28 cellular contexts compared by ENCODE assay signal in genomic region chr4:53527930-53528329, GRCh38.
"Had no signal": no experiment of that assay in that cellular context is flagged by ENCODE, and none has a peak within 500 bp of the region (broad histone marks: within the 10 kb centered on the region; RNA-seq: fewer than 3 reads in every experiment).

No MANE protein-coding gene starts in this region.

- H3K4me3 Mint-ChIP-seq: naive thymus-derived CD4-positive, alpha-beta T cell; natural killer cell; nephron; stimulated activated memory B cell treated with anti-CD40 and anti-IgM and Interleukin-4, amounts not matched to agents 10 μg/mL and 1 μg/mL and 100 μg/mL, for 72 hours; stimulated activated naive CD8-positive, alpha-beta T cell treated with anti-CD3 and anti-CD28 coated beads, Interleukin-15, amount 100 ng/mL, for 72 hours had no signal

- H3K27ac ChIP-seq: neutrophil, pancreas, psoas muscle, skin epidermis, spleen, suprapubic skin, testis, tibial artery, transverse colon, upper lobe of left lung, uterus had no signal

- DNase-seq: naive thymus-derived CD4-positive, alpha-beta T cell; natural killer cell; nucleus accumbens; pancreas; psoas muscle; right cardiac atrium; spleen; stimulated activated CD4-positive, alpha-beta T cell treated with anti-CD3 and anti-CD28 coated beads, Interleukin-12 subunit alpha, Interleukin-12 subunit beta, amount 100 ng/mL, for 4 hours; stimulated activated CD4-positive, alpha-beta T cell treated with anti-CD3 and anti-CD28 coated beads, Interleukin-1b, Interleukin-23, amount 100 ng/mL, for 48 hours; stimulated activated CD4-positive, alpha-beta T cell treated with anti-CD3 and anti-CD28 coated beads, Interleukin-4, amount 100 ng/mL, for 1 hour; stimulated activated CD4-positive, alpha-beta T cell treated with anti-CD3 and anti-CD28 coated beads, Interleukin-4, amount 100 ng/mL, for 4 hours; stimulated activated CD8-positive, alpha-beta memory T cell treated with anti-CD3 and anti-CD28 coated beads, Interleukin-4, amount 100 ng/mL, for 48 hours; stimulated activated naive CD4-positive, alpha-beta T cell; stimulated activated naive CD8-positive, alpha-beta T cell treated with anti-CD3 and anti-CD28 coated beads, Interleukin-15, amount 100 ng/mL, for 72 hours; stimulated activated naive CD8-positive, alpha-beta T cell treated with anti-CD3 and anti-CD28 coated beads, Interleukin-15, Interleukin-2, amounts not matched to agents 100 U/mL and 50 U/mL, for 24 hours; substantia nigra; testis; tibial artery; transverse colon; upper lobe of left lung; uterus had no signal

- H3K27me3 ChIP-seq: neutrophil, pancreas, spleen, suprapubic skin, testis, tibial artery, transverse colon, upper lobe of left lung, uterus had no signal

- ATAC-seq: naive thymus-derived CD4-positive, alpha-beta T cell; natural killer cell; pancreas; psoas muscle; right cardiac atrium; sciatic nerve; stimulated activated memory B cell treated with anti-CD40 and anti-IgM and Interleukin-4, amounts not matched to agents 10 μg/mL and 1 μg/mL and 100 μg/mL, for 72 hours; stimulated activated naive CD8-positive, alpha-beta T cell treated with anti-CD3 and anti-CD28 coated beads, Interleukin-15, amount 100 ng/mL, for 72 hours; stimulated activated naive CD8-positive, alpha-beta T cell treated with anti-CD3 and anti-CD28 coated beads, Interleukin-15, Interleukin-2, amounts not matched to agents 100 U/mL and 50 U/mL, for 24 hours had no signal

- H3K4me2 ChIP-seq: smooth muscle cell had no signal

- H3K36me3 ChIP-seq: neutrophil, pancreas, spleen, suprapubic skin, tibial artery, transverse colon, upper lobe of left lung, uterus had no signal

- H3K4me3 ChIP-seq: pancreas, psoas muscle, skin epidermis, smooth muscle cell, spleen, suprapubic skin, testis, tibial artery, transverse colon, upper lobe of left lung, uterus had no signal

- H3K4me1 Mint-ChIP-seq: naive thymus-derived CD4-positive, alpha-beta T cell; natural killer cell; stimulated activated memory B cell treated with anti-CD40 and anti-IgM and Interleukin-4, amounts not matched to agents 10 μg/mL and 1 μg/mL and 100 μg/mL, for 72 hours; stimulated activated naive CD8-positive, alpha-beta T cell treated with anti-CD3 and anti-CD28 coated beads, Interleukin-15, amount 100 ng/mL, for 72 hours had no signal

- H3K27ac Mint-ChIP-seq: naive thymus-derived CD4-positive, alpha-beta T cell; natural killer cell; nephron; stimulated activated memory B cell treated with anti-CD40 and anti-IgM and Interleukin-4, amounts not matched to agents 10 μg/mL and 1 μg/mL and 100 μg/mL, for 72 hours; stimulated activated naive CD8-positive, alpha-beta T cell treated with anti-CD3 and anti-CD28 coated beads, Interleukin-15, amount 100 ng/mL, for 72 hours had no signal

- H3K9me3 Mint-ChIP-seq: naive thymus-derived CD4-positive, alpha-beta T cell; natural killer cell; nephron; stimulated activated memory B cell treated with anti-CD40 and anti-IgM and Interleukin-4, amounts not matched to agents 10 μg/mL and 1 μg/mL and 100 μg/mL, for 72 hours; stimulated activated naive CD8-positive, alpha-beta T cell treated with anti-CD3 and anti-CD28 coated beads, Interleukin-15, amount 100 ng/mL, for 72 hours had no signal

- H3K4me1 ChIP-seq: psoas muscle, spleen, suprapubic skin, uterus had no signal

- FAIRE-seq: pancreas had no signal

- H3K9me3 ChIP-seq: neutrophil, pancreas, psoas muscle, spleen, suprapubic skin, testis, tibial artery, transverse colon, upper lobe of left lung, uterus had no signal

- H3K36me3 Mint-ChIP-seq: naive thymus-derived CD4-positive, alpha-beta T cell; natural killer cell; stimulated activated memory B cell treated with anti-CD40 and anti-IgM and Interleukin-4, amounts not matched to agents 10 μg/mL and 1 μg/mL and 100 μg/mL, for 72 hours had no signal
